13 cellular contexts compared by ENCODE assay signal in genomic region chr3:47890832-47891620, GRCh38.
DNase-seq lines count a peak whose midpoint lies in the region; TF ChIP-seq lines count a peak whose summit lies in the region.
"Had no signal": no experiment of that assay in that cellular context is flagged by ENCODE, and none has a peak within 500 bp of the region (broad histone marks: within the 10 kb centered on the region; RNA-seq: fewer than 3 reads in every experiment).

No MANE protein-coding gene starts in this region.

- H3K27ac Mint-ChIP-seq in T-helper 2 cell treated with Interferon-gamma antibody and Interleukin-4, amounts not matched to agents 5 μg/mL and 100 μg/mL, for 36 hours: no peak overlapping the region
- H3K27ac Mint-ChIP-seq: stimulated activated memory B cell treated with anti-CD40 and anti-IgM and Interleukin-4, amounts not matched to agents 10 μg/mL and 1 μg/mL and 100 μg/mL, for 72 hours had no signal

- no peak overlapping the region for H3K23ac ChIP-seq in mesendoderm (ENCODE audit: low read length)

- no peak overlapping the region for H3K18ac ChIP-seq in mesendoderm (ENCODE audit: low read length)

- H4K5ac ChIP-seq in mesendoderm (ENCODE audit: low read length): no peak overlapping the region

- peaks cover 26 to 44% (median 38%) of the 10 kb centered on the region in 4 donors for H3K4me1 ChIP-seq in esophagus muscularis mucosa
- peaks cover 8% of the 10 kb centered on the region for H3K4me1 ChIP-seq in mesendoderm (ENCODE audit: control insufficient read depth, low read depth, low read length)
- peaks cover 22 to 33% (median 23%) of the 10 kb centered on the region in 3 donors for H3K4me1 ChIP-seq in skeletal muscle tissue (ENCODE audit: control insufficient read depth in 3 of 3, insufficient read depth in 3 of 3, low read length in 3 of 3)

- intact Hi-C loops in esophagus muscularis mucosa (cut with DNase I): no loop called here

- no peak overlapping the region for H2BK120ac ChIP-seq in mesendoderm (ENCODE audit: low read depth, low read length)

- H3K9me3 Mint-ChIP-seq in T-helper 2 cell treated with Interferon-gamma antibody and Interleukin-4, amounts not matched to agents 5 μg/mL and 100 μg/mL, for 36 hours: no peaks in the 10 kb centered on the region
- H3K9me3 Mint-ChIP-seq: stimulated activated memory B cell treated with anti-CD40 and anti-IgM and Interleukin-4, amounts not matched to agents 10 μg/mL and 1 μg/mL and 100 μg/mL, for 72 hours had no signal

- H3K27ac ChIP-seq in esophagus muscularis mucosa (replicated peaks in 1 of 4): peak overlapping the region; percentile 63 to 68 (median 64)
- H3K27ac ChIP-seq in mesendoderm (ENCODE audit: low read depth, low read length): peak overlapping the region; percentile 26
- H3K27ac ChIP-seq in skeletal muscle tissue (ENCODE audit: low read depth, low read length): peak overlapping the region; percentile 59
- H3K27ac ChIP-seq: C4-2B had no signal

- H3K36me3 ChIP-seq in esophagus muscularis mucosa: peaks cover 0 to 46% (median 13%) of the 10 kb centered on the region in 4 donors
- no peaks in the 10 kb centered on the region for H3K36me3 ChIP-seq in mesendoderm (ENCODE audit: control insufficient read depth, insufficient read depth, low read length)
- peaks cover 8 to 16% (median 12%) of the 10 kb centered on the region in 3 donors for H3K36me3 ChIP-seq in skeletal muscle tissue (ENCODE audit: control insufficient read depth in 3 of 3, insufficient read depth in 3 of 3, low read length in 3 of 3)
- H3K36me3 ChIP-seq in H7 (replicated peaks; ENCODE audit: control insufficient read depth, insufficient read depth, low read length): peaks cover 9% of the 10 kb centered on the region

- DNase-seq in NCI-H82 (lab: John Stamatoyannopoulos, UW) (peak; percentile 94), esophagus muscularis mucosa (ENCODE audit: extremely low spot score) (no peak), mesendoderm (no peak), NCI-H2196 (lab: John Stamatoyannopoulos, UW; ENCODE audit: unreplicated experiment) (no peak), H7 (no peak), HEK293T (ENCODE audit: extremely low spot score) (no peak)
- DNase-seq in T-helper 2 cell treated with Interferon-gamma antibody and Interleukin-4, amounts not matched to agents 5 μg/mL and 100 μg/mL, for 36 hours (ENCODE audit: low spot score): no peak
- DNase-seq: activated CD4-positive, CD25-positive, alpha-beta regulatory T cell; kidney; NCI-H2029 had no signal

- POLR2A ChIA-PET in HEK293T (lab: Yijun Ruan, JAX): no interaction called here

- no peak overlapping the region for H3K4me2 ChIP-seq in mesendoderm (ENCODE audit: low read length)

- H2BK5ac ChIP-seq in mesendoderm (ENCODE audit: low read length): no peak overlapping the region

- TF ChIP-seq CTCF in esophagus muscularis mucosa (IDR thresholded peaks at IDR 0.05): no peak

- H3K56ac ChIP-seq in mesendoderm (ENCODE audit: low read length): no peak overlapping the region

- H3K27me3 ChIP-seq in esophagus muscularis mucosa (no peaks in the 10 kb centered on the region), mesendoderm (ENCODE audit: insufficient read depth, low read length, poor library complexity) (no peaks in the 10 kb centered on the region), skeletal muscle tissue (ENCODE audit: control insufficient read depth in 3 of 3, insufficient read depth in 3 of 3, low read length in 3 of 3) (no peaks in the 10 kb centered on the region), H7 (ENCODE audit: control insufficient read depth, insufficient read depth, low read length) (no peaks in the 10 kb centered on the region)

- H3K4ac ChIP-seq in mesendoderm (ENCODE audit: low read depth, low read length): no peak overlapping the region

- H3K79me1 ChIP-seq in mesendoderm (ENCODE audit: low read length): peaks cover 4% of the 10 kb centered on the region

- peaks cover 16% of the 10 kb centered on the region for H3K36me3 Mint-ChIP-seq in T-helper 2 cell treated with Interferon-gamma antibody and Interleukin-4, amounts not matched to agents 5 μg/mL and 100 μg/mL, for 36 hours (ENCODE audit: low read depth)

- H3K9ac ChIP-seq in mesendoderm (ENCODE audit: low read length) (no peak overlapping the region), skeletal muscle tissue (ENCODE audit: low read depth in 1 of 3, low read length in 3 of 3) (peak overlapping the region in 2 of 3 donors; percentile 34 to 40)

- CTCF ChIA-PET in HEK293T (lab: Yijun Ruan, JAX): interaction anchor here (0.5 kb wide), 1 partner anchor 9 kb away, joined by 3 read pairs; no protein-coding TSS in a partner anchor

- no peak overlapping the region for H4K8ac ChIP-seq in mesendoderm (ENCODE audit: low read depth, low read length)

- no peak overlapping the region for H2BK15ac ChIP-seq in mesendoderm (replicated peaks; ENCODE audit: low read depth)

- no peak for TF ChIP-seq POLR2A in esophagus muscularis mucosa (IDR thresholded peaks at IDR 0.05; ENCODE audit: low read depth)

- no peak overlapping the region for H3K4me3 ChIP-seq in esophagus muscularis mucosa
- H3K4me3 ChIP-seq in mesendoderm (ENCODE audit: low read length): no peak overlapping the region
- H3K4me3 ChIP-seq in skeletal muscle tissue (ENCODE audit: low read length in 3 of 3): peak overlapping the region; percentile 2 to 30 (median 27)
- H3K4me3 ChIP-seq in H7 (ENCODE audit: insufficient read depth, low read depth, low read length): no peak overlapping the region

- no peaks in the 10 kb centered on the region for H3K27me3 Mint-ChIP-seq in T-helper 2 cell treated with Interferon-gamma antibody and Interleukin-4, amounts not matched to agents 5 μg/mL and 100 μg/mL, for 36 hours (ENCODE audit: low read depth)
- H3K27me3 Mint-ChIP-seq: stimulated activated memory B cell treated with anti-CD40 and anti-IgM and Interleukin-4, amounts not matched to agents 10 μg/mL and 1 μg/mL and 100 μg/mL, for 72 hours had no signal

- no peak overlapping the region for H2AK5ac ChIP-seq in mesendoderm (ENCODE audit: low read length)

- no peak overlapping the region for H3K4me3 Mint-ChIP-seq in T-helper 2 cell treated with Interferon-gamma antibody and Interleukin-4, amounts not matched to agents 5 μg/mL and 100 μg/mL, for 36 hours
- H3K4me3 Mint-ChIP-seq: stimulated activated memory B cell treated with anti-CD40 and anti-IgM and Interleukin-4, amounts not matched to agents 10 μg/mL and 1 μg/mL and 100 μg/mL, for 72 hours had no signal

- no peak for TF ChIP-seq EP300 in esophagus muscularis mucosa (IDR thresholded peaks at IDR 0.05)

- H3K4me1 Mint-ChIP-seq in T-helper 2 cell treated with Interferon-gamma antibody and Interleukin-4, amounts not matched to agents 5 μg/mL and 100 μg/mL, for 36 hours (ENCODE audit: low read depth): peaks cover 5% of the 10 kb centered on the region
- H3K4me1 Mint-ChIP-seq: stimulated activated memory B cell treated with anti-CD40 and anti-IgM and Interleukin-4, amounts not matched to agents 10 μg/mL and 1 μg/mL and 100 μg/mL, for 72 hours had no signal

- WGBS in esophagus muscularis mucosa: 37% methylated on average over 10 of the region's 10 CpGs
- WGBS in mesendoderm (ENCODE audit: extremely low coverage, insufficient coverage, low lambda C conversion rate): no CpG with 5 or more reads among the region's 10 CpGs

- no peaks in the 10 kb centered on the region for H3K79me2 ChIP-seq in mesendoderm (ENCODE audit: control insufficient read depth, insufficient read depth, low read length)

- H3K9me3 ChIP-seq in esophagus muscularis mucosa (no peaks in the 10 kb centered on the region), skeletal muscle tissue (ENCODE audit: control insufficient read depth in 3 of 3, low read length in 3 of 3) (no peaks in the 10 kb centered on the region)

TF ChIP-seq in HEK293T, 16 proteins besides CTCF, POLR2A, EP300 and RAD21:
- TF ChIP-seq FOXK2 (IDR thresholded peaks at IDR 0.05): no peak
- TF ChIP-seq CTBP1 (IDR thresholded peaks at IDR 0.05; ENCODE audit: borderline replicate concordance): no peak
- no peak for TF ChIP-seq ELF4 (IDR thresholded peaks at IDR 0.05)
- no peak for TF ChIP-seq BHLHE40 (IDR thresholded peaks at IDR 0.05; ENCODE audit: borderline replicate concordance)
- TF ChIP-seq TARDBP (IDR thresholded peaks at IDR 0.05): no peak
- TF ChIP-seq PKNOX1 (IDR thresholded peaks at IDR 0.05): no peak
- TF ChIP-seq ARNT (IDR thresholded peaks at IDR 0.05): no peak
- no peak for TF ChIP-seq NFRKB (IDR thresholded peaks at IDR 0.05)
- TF ChIP-seq ZNF384 (IDR thresholded peaks at IDR 0.05): no peak
- TF ChIP-seq FOXA1 (IDR thresholded peaks at IDR 0.05): no peak
- TF ChIP-seq SP1 (IDR thresholded peaks at IDR 0.05): no peak
- no peak for TF ChIP-seq LEF1 (IDR thresholded peaks at IDR 0.05; ENCODE audit: borderline replicate concordance)
- no peak for TF ChIP-seq L3MBTL2 (conservative IDR thresholded peaks at IDR 0.05)
TF ChIP-seq in HEK293T: peak in this region for 0.

Comparison
In these comparisons a context has a peak if more than half of its experiments do, and no peak if none do; other contexts are left out.
1. H3K4me3 ChIP-seq: peak in skeletal muscle tissue (3 of 3); none in esophagus muscularis mucosa (0 of 4), mesendoderm (single experiment) and H7 (single experiment).
2. Peak in every context shown above with its lines, with median percentiles within 50 percentile points of each other: H3K27ac ChIP-seq.